ENCODE assay signal across 28 cellular contexts in genomic region chr4:70915874-70916559, GRCh38. TPM values are rescaled to one million over a fixed set of nuclear protein-coding genes. Genes with fewer than 3 reads are reported as not detected.
A peak's percentile ranks its signal among the peaks of the same experiment; 100 is the strongest.
DNase-seq lines count a peak whose midpoint lies in the region; ATAC-seq and TF ChIP-seq lines count a peak whose summit lies in the region.
"Had no signal": no experiment of that assay in that cellular context is flagged by ENCODE, and none has a peak within 500 bp of the region (broad histone marks: within the 10 kb centered on the region; RNA-seq: fewer than 3 reads in every experiment).

No MANE protein-coding gene starts in this region.

- peak overlapping the region; percentile 80 for H4K91ac ChIP-seq in IMR-90 (ENCODE audit: insufficient read depth, low read depth, low read length)

- H2AK5ac ChIP-seq in IMR-90 (ENCODE audit: low read depth, low read length), result peak overlapping the region; percentile 97

- H3K4me1 Mint-ChIP-seq in MCF 10A (ENCODE audit: insufficient read depth, unreplicated experiment), result peaks cover 16% of the 10 kb centered on the region
- no peaks in the 10 kb centered on the region for H3K4me1 Mint-ChIP-seq in activated naive CD4-positive, alpha-beta T cell treated with anti-CD3 and anti-CD28 coated beads, Interleukin-2, amount 10 ng/mL, durations not matched to agents 7 days and 5 days

- no peaks in the 10 kb centered on the region for H3K9me3 Mint-ChIP-seq in MCF 10A (ENCODE audit: unreplicated experiment)
- peaks cover 6% of the 10 kb centered on the region for H3K9me3 Mint-ChIP-seq in activated naive CD4-positive, alpha-beta T cell treated with anti-CD3 and anti-CD28 coated beads, Interleukin-2, amount 10 ng/mL, durations not matched to agents 7 days and 5 days

- POLR2A ChIA-PET in MCF 10A (lab: Yijun Ruan, JAX), result no interaction called here
- POLR2A ChIA-PET in IMR-90 (lab: Charles Lee; ENCODE audit: unreplicated experiment), result no interaction called here

- intact Hi-C loops in MCF 10A (cut with micrococcal nuclease), result no loop called here
- intact Hi-C loops in breast epithelium (cut with DNase I; ENCODE audit: low total_unique reads), result no loop called here
- intact Hi-C loops in IMR-90 (cut with micrococcal nuclease), result loop anchor here (2.0 kb wide), 1 partner anchor 77 kb away; the partner anchor contains the start of gene GRSF1
- intact Hi-C loops in upper lobe of right lung (cut with DNase I), result no loop called here

- H3K36me3 ChIP-seq in breast epithelium (no peaks in the 10 kb centered on the region), IMR-90 (ENCODE audit: control insufficient read depth, insufficient read depth, low read length) (peaks cover 3% of the 10 kb centered on the region; the same call in 1 of the 2 replicates), brain microvascular endothelial cell (replicated peaks) (no peaks in the 10 kb centered on the region), upper lobe of right lung (no peaks in the 10 kb centered on the region)
- H3K36me3 ChIP-seq: colonic mucosa had no signal

- 88% methylated on average over 1 of the region's 8 CpGs; no CpG with 5 or more reads in 1 of the 2 experiments for WGBS in IMR-90 (ENCODE audit: extremely low coverage in 2 of 2, insufficient read length in 1 of 2), 2 experiments

- H3K4me1 ChIP-seq in breast epithelium (no peaks in the 10 kb centered on the region), IMR-90 (ENCODE audit: control insufficient read depth, insufficient read depth, low read length) (peaks cover 6% of the 10 kb centered on the region), upper lobe of right lung (peaks cover 11% of the 10 kb centered on the region)
- H3K4me1 ChIP-seq: colonic mucosa, suprapubic skin had no signal

- DNase-seq in MCF 10A (ENCODE audit: unreplicated experiment) (no peak), breast epithelium (ENCODE audit: low spot score in 2 of 2) (no peak), IMR-90 (no peak), brain microvascular endothelial cell (no peak), upper lobe of right lung (no peak), NCI-H2227 treated with DMSO at 0.1 percent for 48 hours (lab: John Stamatoyannopoulos, UW) (no peak)
- DNase-seq in activated naive CD4-positive, alpha-beta T cell treated with anti-CD3 and anti-CD28 coated beads, Interleukin-2, amount 10 ng/mL, durations not matched to agents 7 days and 5 days, result no peak
- DNase-seq: activated CD4-positive, alpha-beta memory T cell treated with anti-CD3 and anti-CD28 coated beads for 36 hours; activated CD4-positive, CD25-positive, alpha-beta regulatory T cell; activated naive CD4-positive, alpha-beta T cell; CD8-positive, alpha-beta memory T cell; colonic mucosa; effector memory CD4-positive, alpha-beta T cell; foreskin melanocyte; MM.1S; naive B cell; NCI-H1694; NCI-H2171; NCI-H69; nucleus accumbens; stimulated activated CD4-positive, alpha-beta T cell treated with anti-CD3 and anti-CD28 coated beads, Interleukin-2, amount 100 ng/mL, for 48 hours; T1000 had no signal

- peaks cover 13% of the 10 kb centered on the region; the same call in 1 of the 2 replicates for H4K20me1 ChIP-seq in IMR-90 (ENCODE audit: insufficient read depth, low read length)

- no peak for ATAC-seq in IMR-90 (ENCODE audit: low read depth)
- ATAC-seq in upper lobe of right lung, result no peak
- no peak for ATAC-seq in GM19397 (IDR thresholded peaks at IDR 0.05; ENCODE audit: unreplicated experiment)
- ATAC-seq: left lobe of liver; Right ventricle myocardium inferior; stimulated activated memory B cell treated with anti-CD40 and anti-IgM and Interleukin-4, amounts not matched to agents 10 μg/mL and 1 μg/mL and 100 μg/mL, for 72 hours had no signal

- H2BK120ac ChIP-seq in IMR-90 (ENCODE audit: low read depth, low read length), result peak overlapping the region; percentile 75

- in situ Hi-C loops in IMR-90 (cut with MboI; ENCODE audit: low sequenced_read_pairs) (no loop called here), brain microvascular endothelial cell (cut with HindIII; ENCODE audit: low pct_ligation_motif_present, low sequenced_read_pairs) (no loop called here)

- H3K56ac ChIP-seq in IMR-90 (ENCODE audit: extremely low read depth, insufficient read depth, low read length), result peak overlapping the region; percentile 81; the same call in 1 of the 2 replicates

- H3K9me3 ChIP-seq in breast epithelium, result peaks cover 3 to 5% of the 10 kb centered on the region in 2 donors
- H3K9me3 ChIP-seq in IMR-90 (ENCODE audit: control insufficient read depth, insufficient read depth, low read length), result no peaks in the 10 kb centered on the region
- no peaks in the 10 kb centered on the region for H3K9me3 ChIP-seq in upper lobe of right lung
- H3K9me3 ChIP-seq: colonic mucosa, suprapubic skin had no signal

- H3K4me3 Mint-ChIP-seq in MCF 10A (ENCODE audit: unreplicated experiment), result no peak overlapping the region
- H3K4me3 Mint-ChIP-seq in activated naive CD4-positive, alpha-beta T cell treated with anti-CD3 and anti-CD28 coated beads, Interleukin-2, amount 10 ng/mL, durations not matched to agents 7 days and 5 days, result no peak overlapping the region
- H3K4me3 Mint-ChIP-seq: activated CD4-positive, alpha-beta memory T cell treated with anti-CD3 and anti-CD28 coated beads for 36 hours; CD8-positive, alpha-beta memory T cell; naive B cell; stimulated activated memory B cell treated with anti-CD40 and anti-IgM and Interleukin-4, amounts not matched to agents 10 μg/mL and 1 μg/mL and 100 μg/mL, for 72 hours had no signal

- TF ChIP-seq POLR2A in breast epithelium (IDR thresholded peaks at IDR 0.05) (no peak), IMR-90 (IDR thresholded peaks at IDR 0.05; ENCODE audit: low read depth, low read length) (no peak)

- H3K36me3 Mint-ChIP-seq in MCF 10A (ENCODE audit: insufficient read depth, unreplicated experiment), result peaks cover 10% of the 10 kb centered on the region
- peaks cover 8% of the 10 kb centered on the region for H3K36me3 Mint-ChIP-seq in activated naive CD4-positive, alpha-beta T cell treated with anti-CD3 and anti-CD28 coated beads, Interleukin-2, amount 10 ng/mL, durations not matched to agents 7 days and 5 days
- H3K36me3 Mint-ChIP-seq: naive B cell had no signal

- dilution Hi-C loops in IMR-90 (cut with HindIII; ENCODE audit: low sequenced_read_pairs, unreplicated experiment), result no loop called here

- H3K4me3 ChIP-seq in breast epithelium (no peak overlapping the region), IMR-90 (ENCODE audit: insufficient read depth, low read depth, low read length) (no peak overlapping the region), brain microvascular endothelial cell (ENCODE audit: low read depth, low read length) (no peak overlapping the region), upper lobe of right lung (no peak overlapping the region)
- H3K4me3 ChIP-seq: colonic mucosa, hepatocyte, suprapubic skin had no signal

- peak overlapping the region; percentile 64; the same call in 1 of the 2 replicates for H4K5ac ChIP-seq in IMR-90 (ENCODE audit: low read depth, low read length)

- H4K8ac ChIP-seq in IMR-90 (ENCODE audit: low read depth in 2 of 2, low read length in 2 of 2), result peak overlapping the region; percentile 75 to 81

- peak overlapping the region; percentile 4; the same call in 1 of the 2 replicates for H2BK20ac ChIP-seq in IMR-90 (ENCODE audit: low read depth, low read length)

- no peak overlapping the region for H3K27ac ChIP-seq in breast epithelium
- H3K27ac ChIP-seq in IMR-90 (ENCODE audit: insufficient read depth, low read length), result peak overlapping the region; percentile 78
- H3K27ac ChIP-seq in brain microvascular endothelial cell, result peak overlapping the region; percentile 45
- H3K27ac ChIP-seq in upper lobe of right lung, result peak overlapping the region; percentile 44
- H3K27ac ChIP-seq: colonic mucosa, hepatocyte, suprapubic skin had no signal

- no peak for TF ChIP-seq CTCF in MCF 10A (IDR thresholded peaks at IDR 0.05; ENCODE audit: unreplicated experiment)
- TF ChIP-seq CTCF in breast epithelium (IDR thresholded peaks at IDR 0.05), result no peak
- no peak for TF ChIP-seq CTCF in IMR-90 (conservative IDR thresholded peaks at IDR 0.05; ENCODE audit: low read depth, low read length)
- no peak for TF ChIP-seq CTCF in brain microvascular endothelial cell (IDR thresholded peaks at IDR 0.05; ENCODE audit: low read depth, low read length, missing control alignments)
- no peak for TF ChIP-seq CTCF in upper lobe of right lung (IDR thresholded peaks at IDR 0.05)

- H3K79me1 ChIP-seq in IMR-90 (ENCODE audit: low read depth in 1 of 2, low read length in 2 of 2), result peaks cover 8 to 45% of the 10 kb centered on the region in 2 experiments; a peak in 3 of 4 replicates

- H3K14ac ChIP-seq in IMR-90 (replicated peaks; ENCODE audit: low read depth, low read length), result peak overlapping the region; percentile 62

- H2BK15ac ChIP-seq in IMR-90 (ENCODE audit: low read depth, low read length), result peak overlapping the region; percentile 54; the same call in 1 of the 3 replicates

- H3K27me3 ChIP-seq in breast epithelium (no peaks in the 10 kb centered on the region), IMR-90 (ENCODE audit: control insufficient read depth, insufficient read depth, low read length) (no peaks in the 10 kb centered on the region), brain microvascular endothelial cell (replicated peaks) (no peaks in the 10 kb centered on the region), upper lobe of right lung (no peaks in the 10 kb centered on the region)
- H3K27me3 ChIP-seq: colonic mucosa, hepatocyte, suprapubic skin had no signal

- H3K23ac ChIP-seq in IMR-90 (ENCODE audit: low read depth, low read length), result peak overlapping the region; percentile 68

- H3K9me1 ChIP-seq in IMR-90 (ENCODE audit: insufficient read depth, low read length), result peaks cover 3% of the 10 kb centered on the region; the same call in 1 of the 2 replicates

- H2AK9ac ChIP-seq in IMR-90 (replicated peaks; ENCODE audit: low read depth, low read length, poor library complexity), result peak overlapping the region; percentile 73

- no TSS peak for BruUV-seq in MCF 10A (replicated peaks; lab: Mats Ljungman, UMichigan)
- no TSS peak for BruUV-seq in IMR-90 (replicated peaks; lab: Mats Ljungman, UMichigan)

- H2AFZ ChIP-seq in IMR-90 (replicated peaks; ENCODE audit: low read length, poor library complexity), result no peak overlapping the region
- H2AFZ ChIP-seq: hepatocyte had no signal

- CTCF ChIA-PET in MCF 10A (lab: Yijun Ruan, JAX) (interaction anchor here (0.6 to 1.0 kb wide), 4 partner anchors 8 to 115 kb away, joined by 3 to 4 read pairs (median 3); no protein-coding TSS in a partner anchor), IMR-90 (lab: Yijun Ruan, JAX) (interaction anchor here (0.6 to 0.8 kb wide), 2 partner anchors 21 to 314 kb away, joined by 3 read pairs; no protein-coding TSS in a partner anchor)
- CTCF ChIA-PET in activated naive CD4-positive, alpha-beta T cell treated with anti-CD3 and anti-CD28 coated beads, Interleukin-2, amount 10 ng/mL, durations not matched to agents 7 days and 5 days (lab: Charles Lee), result no interaction called here

- H3K27me3 Mint-ChIP-seq in MCF 10A (ENCODE audit: insufficient read depth, unreplicated experiment), result no peaks in the 10 kb centered on the region
- H3K27me3 Mint-ChIP-seq in activated naive CD4-positive, alpha-beta T cell treated with anti-CD3 and anti-CD28 coated beads, Interleukin-2, amount 10 ng/mL, durations not matched to agents 7 days and 5 days, result no peaks in the 10 kb centered on the region
- H3K27me3 Mint-ChIP-seq: activated CD4-positive, alpha-beta memory T cell treated with anti-CD3 and anti-CD28 coated beads for 36 hours; naive B cell; stimulated activated memory B cell treated with anti-CD40 and anti-IgM and Interleukin-4, amounts not matched to agents 10 μg/mL and 1 μg/mL and 100 μg/mL, for 72 hours had no signal

- no peak for TF ChIP-seq RAD21 in IMR-90 (IDR thresholded peaks at IDR 0.05; ENCODE audit: low read length)

- H3K27ac Mint-ChIP-seq in MCF 10A (ENCODE audit: low read depth, unreplicated experiment), result peak overlapping the region; percentile 33
- H3K27ac Mint-ChIP-seq in activated naive CD4-positive, alpha-beta T cell treated with anti-CD3 and anti-CD28 coated beads, Interleukin-2, amount 10 ng/mL, durations not matched to agents 7 days and 5 days, result no peak overlapping the region
- H3K27ac Mint-ChIP-seq: activated CD4-positive, alpha-beta memory T cell treated with anti-CD3 and anti-CD28 coated beads for 36 hours; stimulated activated memory B cell treated with anti-CD40 and anti-IgM and Interleukin-4, amounts not matched to agents 10 μg/mL and 1 μg/mL and 100 μg/mL, for 72 hours had no signal

- peak overlapping the region; percentile 76 for H3K4ac ChIP-seq in IMR-90 (ENCODE audit: low read depth, low read length)

- peak overlapping the region; percentile 69 for H3K9ac ChIP-seq in IMR-90 (ENCODE audit: low read depth, low read length)

- H2BK5ac ChIP-seq in IMR-90 (ENCODE audit: low read depth, low read length, poor library complexity, severe bottlenecking), result peak overlapping the region; percentile 90

- H3K18ac ChIP-seq in IMR-90 (ENCODE audit: low read depth, low read length), result peak overlapping the region; percentile 94

- H3K4me2 ChIP-seq in IMR-90 (ENCODE audit: low read depth, low read length), result peak overlapping the region; percentile 93
- H3K4me2 ChIP-seq: hepatocyte had no signal

RNA-seq across cellular contexts. Expression of gene MOB1B, which starts 13.8 kb away (rescaled TPM):
- total RNA-seq in MCF 10A (2022) (16.1 and 19.9 TPM in 2 replicates), breast epithelium (10 to 100 TPM; 13.3 to 27.8 (median 15.1) TPM), IMR-90 (2012; rRNA removed) (5.7 and 15.0 TPM in 2 replicates), upper lobe of right lung (34.2 TPM)
- 5.2 and 6.8 TPM in 2 replicates for polyA plus RNA-seq in IMR-90 (2012; rRNA removed)
- polyA plus RNA-seq in IMR-90 (2012; cell fraction: cytosol; rRNA removed), result 1.9 and 3.3 TPM in 2 replicates
- 4.0 and 8.4 TPM in 2 replicates for polyA plus RNA-seq in IMR-90 (2012; cell fraction: nucleus; rRNA removed; ENCODE audit: low replicate concordance)

Comparison
In these comparisons a context has a peak if more than half of its experiments do, and no peak if none do; other contexts are left out.
1. H3K27ac ChIP-seq: peak in IMR-90 (single experiment), brain microvascular endothelial cell (single experiment) and upper lobe of right lung (single experiment); none in breast epithelium (0 of 2).